In the genomic region with DNA sequence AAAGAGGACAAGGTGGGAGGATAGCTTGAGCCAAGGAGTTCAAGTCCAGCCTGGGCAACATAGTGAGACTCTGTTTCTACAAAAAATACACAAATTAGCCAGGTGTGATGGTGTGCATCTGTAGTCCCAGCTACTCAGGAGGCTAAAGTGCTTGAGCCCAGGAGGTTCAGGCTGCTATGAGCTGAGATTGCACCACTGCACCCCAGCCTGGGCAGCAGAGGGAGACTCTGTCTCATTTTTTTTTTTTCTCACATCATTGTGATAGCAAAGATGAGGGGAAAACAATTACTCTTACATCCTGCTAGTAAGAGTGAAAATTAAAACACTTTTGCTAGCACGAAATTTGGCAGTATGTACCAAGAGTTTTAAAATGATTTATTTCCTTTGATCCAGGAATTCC, we compare ENCODE assay signal across 2 cellular contexts.
TF ChIP-seq lines count a peak whose summit lies in the region.

No MANE protein-coding gene starts in this region.

TF ChIP-seq in HepG2, 621 proteins besides CTCF, POLR2A, EP300 and RAD21 (continues in another document):
- no peak for TF ChIP-seq ZNF687 (CRISPR knock-in tag; IDR thresholded peaks at IDR 0.05)
- TF ChIP-seq ATF7-NPFF (CRISPR knock-in tag; IDR thresholded peaks at IDR 0.05; ENCODE audit: low read depth), result no peak
- TF ChIP-seq SETDB1 (CRISPR knock-in tag; IDR thresholded peaks at IDR 0.05; ENCODE audit: borderline replicate concordance), result no peak
- TF ChIP-seq SIX1 (CRISPR knock-in tag; IDR thresholded peaks at IDR 0.05; ENCODE audit: borderline replicate concordance), result no peak
- no peak for TF ChIP-seq MBD4 (IDR thresholded peaks at IDR 0.05; ENCODE audit: borderline replicate concordance, low read length)
- no peak for TF ChIP-seq ZNF563 (CRISPR knock-in tag; IDR thresholded peaks at IDR 0.05)
- no peak for TF ChIP-seq ZNF234 (CRISPR knock-in tag; conservative IDR thresholded peaks at IDR 0.05)
- no peak for TF ChIP-seq PBX3 (CRISPR knock-in tag; IDR thresholded peaks at IDR 0.05; ENCODE audit: borderline replicate concordance)
- TF ChIP-seq NR0B2 (CRISPR knock-in tag; IDR thresholded peaks at IDR 0.05), result no peak
- no peak for TF ChIP-seq ZNF501 (CRISPR knock-in tag; IDR thresholded peaks at IDR 0.05)
- TF ChIP-seq CCAR2 (optimal IDR thresholded peaks at IDR 0.05; ENCODE audit: low read depth, low read length), result no peak
- TF ChIP-seq KDM1A (CRISPR knock-in tag; IDR thresholded peaks at IDR 0.05), result no peak
- no peak for TF ChIP-seq KDM5B (CRISPR knock-in tag; IDR thresholded peaks at IDR 0.05; ENCODE audit: borderline replicate concordance)
- TF ChIP-seq, protein P1, sequence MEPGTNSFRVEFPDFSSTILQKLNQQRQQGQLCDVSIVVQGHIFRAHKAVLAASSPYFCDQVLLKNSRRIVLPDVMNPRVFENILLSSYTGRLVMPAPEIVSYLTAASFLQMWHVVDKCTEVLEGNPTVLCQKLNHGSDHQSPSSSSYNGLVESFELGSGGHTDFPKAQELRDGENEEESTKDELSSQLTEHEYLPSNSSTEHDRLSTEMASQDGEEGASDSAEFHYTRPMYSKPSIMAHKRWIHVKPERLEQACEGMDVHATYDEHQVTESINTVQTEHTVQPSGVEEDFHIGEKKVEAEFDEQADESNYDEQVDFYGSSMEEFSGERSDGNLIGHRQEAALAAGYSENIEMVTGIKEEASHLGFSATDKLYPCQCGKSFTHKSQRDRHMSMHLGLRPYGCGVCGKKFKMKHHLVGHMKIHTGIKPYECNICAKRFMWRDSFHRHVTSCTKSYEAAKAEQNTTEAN (CRISPR knock-in tag; conservative IDR thresholded peaks at IDR 0.05), result no peak
- TF ChIP-seq, protein P2, sequence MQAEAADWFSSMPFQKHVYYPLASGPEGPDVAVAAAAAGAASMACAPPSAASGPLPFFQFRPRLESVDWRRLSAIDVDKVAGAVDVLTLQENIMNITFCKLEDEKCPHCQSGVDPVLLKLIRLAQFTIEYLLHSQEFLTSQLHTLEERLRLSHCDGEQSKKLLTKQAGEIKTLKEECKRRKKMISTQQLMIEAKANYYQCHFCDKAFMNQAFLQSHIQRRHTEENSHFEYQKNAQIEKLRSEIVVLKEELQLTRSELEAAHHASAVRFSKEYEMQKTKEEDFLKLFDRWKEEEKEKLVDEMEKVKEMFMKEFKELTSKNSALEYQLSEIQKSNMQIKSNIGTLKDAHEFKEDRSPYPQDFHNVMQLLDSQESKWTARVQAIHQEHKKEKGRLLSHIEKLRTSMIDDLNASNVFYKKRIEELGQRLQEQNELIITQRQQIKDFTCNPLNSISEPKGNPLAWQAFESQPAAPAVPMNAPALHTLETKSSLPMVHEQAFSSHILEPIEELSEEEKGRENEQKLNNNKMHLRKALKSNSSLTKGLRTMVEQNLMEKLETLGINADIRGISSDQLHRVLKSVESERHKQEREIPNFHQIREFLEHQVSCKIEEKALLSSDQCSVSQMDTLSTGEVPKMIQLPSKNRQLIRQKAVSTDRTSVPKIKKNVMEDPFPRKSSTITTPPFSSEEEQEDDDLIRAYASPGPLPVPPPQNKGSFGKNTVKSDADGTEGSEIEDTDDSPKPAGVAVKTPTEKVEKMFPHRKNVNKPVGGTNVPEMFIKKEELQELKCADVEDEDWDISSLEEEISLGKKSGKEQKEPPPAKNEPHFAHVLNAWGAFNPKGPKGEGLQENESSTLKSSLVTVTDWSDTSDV (CRISPR knock-in tag; IDR thresholded peaks at IDR 0.05), result no peak

TF ChIP-seq in H1, 55 proteins besides CTCF, POLR2A, EP300 and RAD21:
- no peak for TF ChIP-seq RNF2 (IDR thresholded peaks at IDR 0.05; ENCODE audit: borderline replicate concordance, low read depth, low read length, missing control alignments, poor library complexity, severe bottlenecking)
- TF ChIP-seq CEBPB (IDR thresholded peaks at IDR 0.05; ENCODE audit: low read depth, low read length), result no peak
- TF ChIP-seq SIX5 (IDR thresholded peaks at IDR 0.05; ENCODE audit: low read depth, low read length), result no peak
- TF ChIP-seq CHD1 (IDR thresholded peaks at IDR 0.05; ENCODE audit: low read depth, low read length), result no peak
- TF ChIP-seq ZNF274 (IDR thresholded peaks at IDR 0.05; ENCODE audit: borderline replicate concordance, extremely low read depth, low read length), result no peak
- TF ChIP-seq BCL11A (IDR thresholded peaks at IDR 0.05; ENCODE audit: low read depth in 2 of 2, low read length in 2 of 2), result no peak
- TF ChIP-seq KDM5A (IDR thresholded peaks at IDR 0.05; ENCODE audit: low read length), result no peak
- no peak for TF ChIP-seq ASH2L (IDR thresholded peaks at IDR 0.05; ENCODE audit: low read length)
- no peak for TF ChIP-seq KDM4A (IDR thresholded peaks at IDR 0.05; ENCODE audit: low read depth, low read length, severe bottlenecking)
- TF ChIP-seq KDM1A (IDR thresholded peaks at IDR 0.05; ENCODE audit: borderline replicate concordance, low read length), result no peak
- no peak for TF ChIP-seq SAP30 (IDR thresholded peaks at IDR 0.05; ENCODE audit: insufficient read depth, insufficient replicate concordance, low read length)
- TF ChIP-seq, protein P3, sequence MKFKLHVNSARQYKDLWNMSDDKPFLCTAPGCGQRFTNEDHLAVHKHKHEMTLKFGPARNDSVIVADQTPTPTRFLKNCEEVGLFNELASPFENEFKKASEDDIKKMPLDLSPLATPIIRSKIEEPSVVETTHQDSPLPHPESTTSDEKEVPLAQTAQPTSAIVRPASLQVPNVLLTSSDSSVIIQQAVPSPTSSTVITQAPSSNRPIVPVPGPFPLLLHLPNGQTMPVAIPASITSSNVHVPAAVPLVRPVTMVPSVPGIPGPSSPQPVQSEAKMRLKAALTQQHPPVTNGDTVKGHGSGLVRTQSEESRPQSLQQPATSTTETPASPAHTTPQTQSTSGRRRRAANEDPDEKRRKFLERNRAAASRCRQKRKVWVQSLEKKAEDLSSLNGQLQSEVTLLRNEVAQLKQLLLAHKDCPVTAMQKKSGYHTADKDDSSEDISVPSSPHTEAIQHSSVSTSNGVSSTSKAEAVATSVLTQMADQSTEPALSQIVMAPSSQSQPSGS (IDR thresholded peaks at IDR 0.05; ENCODE audit: low read length), result no peak
- TF ChIP-seq SP2 (IDR thresholded peaks at IDR 0.05; ENCODE audit: low read length), result no peak
- TF ChIP-seq BRCA1 (IDR thresholded peaks at IDR 0.05; ENCODE audit: low read depth, low read length), result no peak
TF ChIP-seq in H1: peak in this region for 0.
